In genomic region chr2:36379710-36380448, GRCh38 we compare ENCODE assay signal across 15 cellular contexts. TPM values are rescaled to one million over a fixed set of nuclear protein-coding genes. Genes with fewer than 3 reads are reported as not detected.
DNase-seq lines count a peak whose midpoint lies in the region; ATAC-seq and TF ChIP-seq lines count a peak whose summit lies in the region.
"Had no signal": no experiment of that assay in that cellular context is flagged by ENCODE, and none has a peak within 500 bp of the region (broad histone marks: within the 10 kb centered on the region; RNA-seq: fewer than 3 reads in every experiment).

No MANE protein-coding gene starts in this region.

- H3K4me1 ChIP-seq in PC-9 (replicated peaks; ENCODE audit: insufficient read depth), result peaks cover 73% of the 10 kb centered on the region

- CTCF ChIA-PET in activated CD8-positive, alpha-beta T cell treated with anti-CD3 and anti-CD28 coated beads for 36 hours (lab: Charles Lee), result no interaction called here
- CTCF ChIA-PET in activated CD8-positive, alpha-beta T cell treated with anti-CD3 and anti-CD28 coated beads, Interleukin-2, amount 10 ng/mL, durations not matched to agents 7 days and 5 days (lab: Charles Lee), result no interaction called here
- CTCF ChIA-PET in PC-9 (lab: Charles Lee), result no interaction called here

- H2AFZ ChIP-seq in PC-9, result no peak overlapping the region

- peak overlapping the region; percentile 54 for H3K27ac ChIP-seq in PC-9
- peak overlapping the region; percentile 5 to 26 for H3K27ac ChIP-seq in coronary artery
- H3K27ac ChIP-seq: dorsolateral prefrontal cortex, suprapubic skin had no signal

- no TSS peak for BruUV-seq in PC-9 (replicated peaks; lab: Mats Ljungman, UMichigan)

- H4K20me1 ChIP-seq in PC-9 (ENCODE audit: insufficient read depth), result no peaks in the 10 kb centered on the region

- no peak for DNase-seq in activated CD8-positive, alpha-beta T cell treated with anti-CD3 and anti-CD28 coated beads for 36 hours
- no peak for DNase-seq in activated CD8-positive, alpha-beta T cell treated with anti-CD3 and anti-CD28 coated beads, Interleukin-2, amount 10 ng/mL, durations not matched to agents 7 days and 5 days
- DNase-seq in PC-9 (peak in 1 of 2 experiments; percentile 32), coronary artery (ENCODE audit: low spot score) (no peak), cortex of kidney (lab: John Stamatoyannopoulos, UW) (no peak), T-helper 17 cell (no peak), DMS79 treated with DMSO at 0.1 percent for 48 hours (lab: John Stamatoyannopoulos, UW) (no peak)
- no peak for DNase-seq in stimulated activated effector memory CD8-positive, alpha-beta T cell treated with anti-CD3 and anti-CD28 coated beads, Interleukin-12 subunit alpha, Interleukin-12 subunit beta, amount 100 ng/mL, for 72 hours (ENCODE audit: low spot score in 2 of 2)
- DNase-seq: aorta; CD4-positive, CD25-positive, alpha-beta regulatory T cell; dorsolateral prefrontal cortex; naive thymus-derived CD8-positive, alpha-beta T cell; NCI-H2081 had no signal

- no peak for TF ChIP-seq CTCF in activated CD8-positive, alpha-beta T cell treated with anti-CD3 and anti-CD28 coated beads for 36 hours (IDR thresholded peaks at IDR 0.05)
- TF ChIP-seq CTCF in PC-9 (conservative IDR thresholded peaks at IDR 0.05) (no peak), coronary artery (IDR thresholded peaks at IDR 0.05) (no peak)

- H3K9me3 Mint-ChIP-seq in activated CD8-positive, alpha-beta T cell treated with anti-CD3 and anti-CD28 coated beads for 36 hours, result no peaks in the 10 kb centered on the region
- H3K9me3 Mint-ChIP-seq in activated CD8-positive, alpha-beta T cell treated with anti-CD3 and anti-CD28 coated beads, Interleukin-2, amount 10 ng/mL, durations not matched to agents 7 days and 5 days (ENCODE audit: insufficient read depth), result no peaks in the 10 kb centered on the region
- H3K9me3 Mint-ChIP-seq in stimulated activated effector memory CD8-positive, alpha-beta T cell treated with anti-CD3 and anti-CD28 coated beads, Interleukin-12 subunit alpha, Interleukin-12 subunit beta, amount 100 ng/mL, for 72 hours, result no peaks in the 10 kb centered on the region
- H3K9me3 Mint-ChIP-seq: naive thymus-derived CD8-positive, alpha-beta T cell; T-helper 1 cell treated with Interleukin-12 subunit alpha and Interleukin-12 subunit beta and Interleukin-4 antibody, amounts not matched to agents 30 μg/mL and 1 μg/mL, for 36 hours had no signal

- 0 out of 2 replicates have a peak, but pooled peaks cover 17% of the 10 kb centered on the region for H3K36me3 ChIP-seq in PC-9 (ENCODE audit: low read depth)

- H3K4me3 Mint-ChIP-seq in activated CD8-positive, alpha-beta T cell treated with anti-CD3 and anti-CD28 coated beads for 36 hours, result no peak overlapping the region
- H3K4me3 Mint-ChIP-seq in activated CD8-positive, alpha-beta T cell treated with anti-CD3 and anti-CD28 coated beads, Interleukin-2, amount 10 ng/mL, durations not matched to agents 7 days and 5 days, result no peak overlapping the region
- no peak overlapping the region for H3K4me3 Mint-ChIP-seq in stimulated activated effector memory CD8-positive, alpha-beta T cell treated with anti-CD3 and anti-CD28 coated beads, Interleukin-12 subunit alpha, Interleukin-12 subunit beta, amount 100 ng/mL, for 72 hours
- H3K4me3 Mint-ChIP-seq in T-helper 17 cell, result no peak overlapping the region
- H3K4me3 Mint-ChIP-seq: CD4-positive, CD25-positive, alpha-beta regulatory T cell; naive thymus-derived CD8-positive, alpha-beta T cell; T-helper 1 cell treated with Interleukin-12 subunit alpha and Interleukin-12 subunit beta and Interleukin-4 antibody, amounts not matched to agents 30 μg/mL and 1 μg/mL, for 36 hours had no signal

- ATAC-seq in activated CD8-positive, alpha-beta T cell treated with anti-CD3 and anti-CD28 coated beads for 36 hours, result peak; percentile 72
- ATAC-seq in activated CD8-positive, alpha-beta T cell treated with anti-CD3 and anti-CD28 coated beads, Interleukin-2, amount 10 ng/mL, durations not matched to agents 7 days and 5 days, result no peak
- peak; percentile 89 for ATAC-seq in stimulated activated effector memory CD8-positive, alpha-beta T cell treated with anti-CD3 and anti-CD28 coated beads, Interleukin-12 subunit alpha, Interleukin-12 subunit beta, amount 100 ng/mL, for 72 hours
- no peak for ATAC-seq in T-helper 17 cell
- ATAC-seq: naive thymus-derived CD8-positive, alpha-beta T cell had no signal

- intact Hi-C loops in activated CD8-positive, alpha-beta T cell treated with anti-CD3 and anti-CD28 coated beads for 36 hours (cut with micrococcal nuclease), result no loop called here
- intact Hi-C loops in PC-9 (cut with micrococcal nuclease; ENCODE audit: unreplicated experiment), result loop anchor here (2.0 kb wide), 1 partner anchor 31 kb away; no protein-coding TSS in a partner anchor

- H3K9me3 ChIP-seq in PC-9 (ENCODE audit: insufficient read depth, low read depth) (no peaks in the 10 kb centered on the region), T-helper 17 cell (ENCODE audit: control insufficient read depth, low read length, poor library complexity, severe bottlenecking) (no peaks in the 10 kb centered on the region)
- H3K9me3 ChIP-seq: suprapubic skin had no signal

- H3K36me3 Mint-ChIP-seq in activated CD8-positive, alpha-beta T cell treated with anti-CD3 and anti-CD28 coated beads for 36 hours (ENCODE audit: low read depth), result peaks cover 2% of the 10 kb centered on the region
- no peaks in the 10 kb centered on the region for H3K36me3 Mint-ChIP-seq in activated CD8-positive, alpha-beta T cell treated with anti-CD3 and anti-CD28 coated beads, Interleukin-2, amount 10 ng/mL, durations not matched to agents 7 days and 5 days (ENCODE audit: low read depth)
- H3K36me3 Mint-ChIP-seq in stimulated activated effector memory CD8-positive, alpha-beta T cell treated with anti-CD3 and anti-CD28 coated beads, Interleukin-12 subunit alpha, Interleukin-12 subunit beta, amount 100 ng/mL, for 72 hours, result peaks cover 20% of the 10 kb centered on the region
- H3K36me3 Mint-ChIP-seq in T-helper 17 cell (ENCODE audit: low read depth), result no peaks in the 10 kb centered on the region
- H3K36me3 Mint-ChIP-seq: CD4-positive, CD25-positive, alpha-beta regulatory T cell; naive thymus-derived CD8-positive, alpha-beta T cell had no signal

- POLR2A ChIA-PET in activated CD8-positive, alpha-beta T cell treated with anti-CD3 and anti-CD28 coated beads for 36 hours (lab: Charles Lee), result interaction anchor here (1.8 kb wide), 1 partner anchor 10 kb away, joined by 5 read pairs; no protein-coding TSS in a partner anchor
- POLR2A ChIA-PET in activated CD8-positive, alpha-beta T cell treated with anti-CD3 and anti-CD28 coated beads, Interleukin-2, amount 10 ng/mL, durations not matched to agents 7 days and 5 days (lab: Charles Lee), result no interaction called here
- POLR2A ChIA-PET in PC-9 (lab: Charles Lee; ENCODE audit: unreplicated experiment), result no interaction called here

- no peak overlapping the region for H3K4me3 ChIP-seq in PC-9
- no peak overlapping the region for H3K4me3 ChIP-seq in coronary artery
- H3K4me3 ChIP-seq: dorsolateral prefrontal cortex, suprapubic skin had no signal

- no peak overlapping the region for H3K27ac Mint-ChIP-seq in activated CD8-positive, alpha-beta T cell treated with anti-CD3 and anti-CD28 coated beads for 36 hours
- H3K27ac Mint-ChIP-seq in activated CD8-positive, alpha-beta T cell treated with anti-CD3 and anti-CD28 coated beads, Interleukin-2, amount 10 ng/mL, durations not matched to agents 7 days and 5 days, result no peak overlapping the region
- H3K27ac Mint-ChIP-seq in stimulated activated effector memory CD8-positive, alpha-beta T cell treated with anti-CD3 and anti-CD28 coated beads, Interleukin-12 subunit alpha, Interleukin-12 subunit beta, amount 100 ng/mL, for 72 hours, result peak overlapping the region; percentile 5
- no peak overlapping the region for H3K27ac Mint-ChIP-seq in T-helper 17 cell
- H3K27ac Mint-ChIP-seq: CD4-positive, CD25-positive, alpha-beta regulatory T cell; naive thymus-derived CD8-positive, alpha-beta T cell; T-helper 1 cell treated with Interleukin-12 subunit alpha and Interleukin-12 subunit beta and Interleukin-4 antibody, amounts not matched to agents 30 μg/mL and 1 μg/mL, for 36 hours had no signal

- peaks cover 29% of the 10 kb centered on the region for H3F3A ChIP-seq in PC-9 (ENCODE audit: insufficient read depth, low read depth)

- no peaks in the 10 kb centered on the region for H3K27me3 Mint-ChIP-seq in activated CD8-positive, alpha-beta T cell treated with anti-CD3 and anti-CD28 coated beads for 36 hours
- no peaks in the 10 kb centered on the region for H3K27me3 Mint-ChIP-seq in activated CD8-positive, alpha-beta T cell treated with anti-CD3 and anti-CD28 coated beads, Interleukin-2, amount 10 ng/mL, durations not matched to agents 7 days and 5 days (ENCODE audit: low read depth)
- H3K27me3 Mint-ChIP-seq in T-helper 17 cell, result peaks cover 17% of the 10 kb centered on the region
- H3K27me3 Mint-ChIP-seq: CD4-positive, CD25-positive, alpha-beta regulatory T cell had no signal

- H3K79me2 ChIP-seq in PC-9 (ENCODE audit: low read depth), result peaks cover 90% of the 10 kb centered on the region

- H3K9me2 ChIP-seq in PC-9 (ENCODE audit: insufficient read depth), result no peaks in the 10 kb centered on the region

- H3K27me3 ChIP-seq in PC-9 (ENCODE audit: insufficient read depth, low read depth), result no peaks in the 10 kb centered on the region
- H3K27me3 ChIP-seq: dorsolateral prefrontal cortex, suprapubic skin had no signal

- H3K4me2 ChIP-seq in PC-9, result peak overlapping the region; percentile 21; the same call in 1 of the 2 replicates

- peaks cover 11% of the 10 kb centered on the region for H3K4me1 Mint-ChIP-seq in activated CD8-positive, alpha-beta T cell treated with anti-CD3 and anti-CD28 coated beads for 36 hours (ENCODE audit: low read depth)
- H3K4me1 Mint-ChIP-seq in activated CD8-positive, alpha-beta T cell treated with anti-CD3 and anti-CD28 coated beads, Interleukin-2, amount 10 ng/mL, durations not matched to agents 7 days and 5 days (ENCODE audit: low read depth), result no peaks in the 10 kb centered on the region
- peaks cover 32% of the 10 kb centered on the region for H3K4me1 Mint-ChIP-seq in stimulated activated effector memory CD8-positive, alpha-beta T cell treated with anti-CD3 and anti-CD28 coated beads, Interleukin-12 subunit alpha, Interleukin-12 subunit beta, amount 100 ng/mL, for 72 hours
- no peaks in the 10 kb centered on the region for H3K4me1 Mint-ChIP-seq in T-helper 17 cell
- H3K4me1 Mint-ChIP-seq: CD4-positive, CD25-positive, alpha-beta regulatory T cell had no signal

RNA-seq across cellular contexts. Expression of gene CRIM1, which starts 24.3 kb away (rescaled TPM):
- total RNA-seq in activated CD8-positive, alpha-beta T cell treated with anti-CD3 and anti-CD28 coated beads for 36 hours, result 10 to 100 TPM; 14.4 to 15.9 TPM
- total RNA-seq in activated CD8-positive, alpha-beta T cell treated with anti-CD3 and anti-CD28 coated beads, Interleukin-2, amount 10 ng/mL, durations not matched to agents 7 days and 5 days, result 1 to 10 TPM; 3.7 to 4.4 TPM
- total RNA-seq in PC-9 (2021) (133 and 154 TPM in 2 replicates), T-helper 17 cell (1 to 10 TPM; 2.2 to 2.3 TPM)

Comparison
In these comparisons a context has a peak if more than half of its experiments do, and no peak if none do; other contexts are left out.
1. ATAC-seq: peak in activated CD8-positive, alpha-beta T cell treated with anti-CD3 and anti-CD28 coated beads for 36 hours (single experiment) and stimulated activated effector memory CD8-positive, alpha-beta T cell treated with anti-CD3 and anti-CD28 coated beads, Interleukin-12 subunit alpha, Interleukin-12 subunit beta, amount 100 ng/mL, for 72 hours (single experiment); none in activated CD8-positive, alpha-beta T cell treated with anti-CD3 and anti-CD28 coated beads, Interleukin-2, amount 10 ng/mL, durations not matched to agents 7 days and 5 days (single experiment) and T-helper 17 cell (single experiment).